ENCODE assay signal across 1 cellular context in the genomic region with DNA sequence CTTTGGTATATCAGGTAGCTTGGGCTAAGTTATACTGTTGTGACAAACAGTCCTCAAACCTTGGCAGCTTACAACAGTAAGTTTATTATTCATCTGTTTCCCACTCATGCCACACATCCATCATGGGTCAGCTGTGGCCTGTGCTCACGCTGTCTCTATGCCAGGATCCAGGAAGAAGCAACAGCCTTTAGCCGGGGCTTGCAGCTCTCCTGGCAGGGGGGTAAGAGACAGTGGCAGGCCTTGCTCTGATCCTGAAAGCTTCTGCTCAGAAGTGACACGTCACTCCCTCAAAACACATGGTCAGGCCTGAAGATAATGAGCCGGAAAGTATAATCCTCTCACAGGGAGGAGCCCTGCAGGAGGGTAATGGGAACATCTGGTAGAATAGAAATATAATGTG.
TF ChIP-seq lines count a peak whose summit lies in the region.

No MANE protein-coding gene starts in this region.

TF ChIP-seq in K562, 482 proteins besides CTCF, POLR2A, EP300 and RAD21 (continued from another document):
- TF ChIP-seq, protein P1, sequence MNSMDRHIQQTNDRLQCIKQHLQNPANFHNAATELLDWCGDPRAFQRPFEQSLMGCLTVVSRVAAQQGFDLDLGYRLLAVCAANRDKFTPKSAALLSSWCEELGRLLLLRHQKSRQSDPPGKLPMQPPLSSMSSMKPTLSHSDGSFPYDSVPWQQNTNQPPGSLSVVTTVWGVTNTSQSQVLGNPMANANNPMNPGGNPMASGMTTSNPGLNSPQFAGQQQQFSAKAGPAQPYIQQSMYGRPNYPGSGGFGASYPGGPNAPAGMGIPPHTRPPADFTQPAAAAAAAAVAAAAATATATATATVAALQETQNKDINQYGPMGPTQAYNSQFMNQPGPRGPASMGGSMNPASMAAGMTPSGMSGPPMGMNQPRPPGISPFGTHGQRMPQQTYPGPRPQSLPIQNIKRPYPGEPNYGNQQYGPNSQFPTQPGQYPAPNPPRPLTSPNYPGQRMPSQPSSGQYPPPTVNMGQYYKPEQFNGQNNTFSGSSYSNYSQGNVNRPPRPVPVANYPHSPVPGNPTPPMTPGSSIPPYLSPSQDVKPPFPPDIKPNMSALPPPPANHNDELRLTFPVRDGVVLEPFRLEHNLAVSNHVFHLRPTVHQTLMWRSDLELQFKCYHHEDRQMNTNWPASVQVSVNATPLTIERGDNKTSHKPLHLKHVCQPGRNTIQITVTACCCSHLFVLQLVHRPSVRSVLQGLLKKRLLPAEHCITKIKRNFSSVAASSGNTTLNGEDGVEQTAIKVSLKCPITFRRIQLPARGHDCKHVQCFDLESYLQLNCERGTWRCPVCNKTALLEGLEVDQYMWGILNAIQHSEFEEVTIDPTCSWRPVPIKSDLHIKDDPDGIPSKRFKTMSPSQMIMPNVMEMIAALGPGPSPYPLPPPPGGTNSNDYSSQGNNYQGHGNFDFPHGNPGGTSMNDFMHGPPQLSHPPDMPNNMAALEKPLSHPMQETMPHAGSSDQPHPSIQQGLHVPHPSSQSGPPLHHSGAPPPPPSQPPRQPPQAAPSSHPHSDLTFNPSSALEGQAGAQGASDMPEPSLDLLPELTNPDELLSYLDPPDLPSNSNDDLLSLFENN (IDR thresholded peaks at IDR 0.05; ENCODE audit: low read depth in 2 of 2, low read length in 2 of 2) = no peak
- TF ChIP-seq, protein P2, sequence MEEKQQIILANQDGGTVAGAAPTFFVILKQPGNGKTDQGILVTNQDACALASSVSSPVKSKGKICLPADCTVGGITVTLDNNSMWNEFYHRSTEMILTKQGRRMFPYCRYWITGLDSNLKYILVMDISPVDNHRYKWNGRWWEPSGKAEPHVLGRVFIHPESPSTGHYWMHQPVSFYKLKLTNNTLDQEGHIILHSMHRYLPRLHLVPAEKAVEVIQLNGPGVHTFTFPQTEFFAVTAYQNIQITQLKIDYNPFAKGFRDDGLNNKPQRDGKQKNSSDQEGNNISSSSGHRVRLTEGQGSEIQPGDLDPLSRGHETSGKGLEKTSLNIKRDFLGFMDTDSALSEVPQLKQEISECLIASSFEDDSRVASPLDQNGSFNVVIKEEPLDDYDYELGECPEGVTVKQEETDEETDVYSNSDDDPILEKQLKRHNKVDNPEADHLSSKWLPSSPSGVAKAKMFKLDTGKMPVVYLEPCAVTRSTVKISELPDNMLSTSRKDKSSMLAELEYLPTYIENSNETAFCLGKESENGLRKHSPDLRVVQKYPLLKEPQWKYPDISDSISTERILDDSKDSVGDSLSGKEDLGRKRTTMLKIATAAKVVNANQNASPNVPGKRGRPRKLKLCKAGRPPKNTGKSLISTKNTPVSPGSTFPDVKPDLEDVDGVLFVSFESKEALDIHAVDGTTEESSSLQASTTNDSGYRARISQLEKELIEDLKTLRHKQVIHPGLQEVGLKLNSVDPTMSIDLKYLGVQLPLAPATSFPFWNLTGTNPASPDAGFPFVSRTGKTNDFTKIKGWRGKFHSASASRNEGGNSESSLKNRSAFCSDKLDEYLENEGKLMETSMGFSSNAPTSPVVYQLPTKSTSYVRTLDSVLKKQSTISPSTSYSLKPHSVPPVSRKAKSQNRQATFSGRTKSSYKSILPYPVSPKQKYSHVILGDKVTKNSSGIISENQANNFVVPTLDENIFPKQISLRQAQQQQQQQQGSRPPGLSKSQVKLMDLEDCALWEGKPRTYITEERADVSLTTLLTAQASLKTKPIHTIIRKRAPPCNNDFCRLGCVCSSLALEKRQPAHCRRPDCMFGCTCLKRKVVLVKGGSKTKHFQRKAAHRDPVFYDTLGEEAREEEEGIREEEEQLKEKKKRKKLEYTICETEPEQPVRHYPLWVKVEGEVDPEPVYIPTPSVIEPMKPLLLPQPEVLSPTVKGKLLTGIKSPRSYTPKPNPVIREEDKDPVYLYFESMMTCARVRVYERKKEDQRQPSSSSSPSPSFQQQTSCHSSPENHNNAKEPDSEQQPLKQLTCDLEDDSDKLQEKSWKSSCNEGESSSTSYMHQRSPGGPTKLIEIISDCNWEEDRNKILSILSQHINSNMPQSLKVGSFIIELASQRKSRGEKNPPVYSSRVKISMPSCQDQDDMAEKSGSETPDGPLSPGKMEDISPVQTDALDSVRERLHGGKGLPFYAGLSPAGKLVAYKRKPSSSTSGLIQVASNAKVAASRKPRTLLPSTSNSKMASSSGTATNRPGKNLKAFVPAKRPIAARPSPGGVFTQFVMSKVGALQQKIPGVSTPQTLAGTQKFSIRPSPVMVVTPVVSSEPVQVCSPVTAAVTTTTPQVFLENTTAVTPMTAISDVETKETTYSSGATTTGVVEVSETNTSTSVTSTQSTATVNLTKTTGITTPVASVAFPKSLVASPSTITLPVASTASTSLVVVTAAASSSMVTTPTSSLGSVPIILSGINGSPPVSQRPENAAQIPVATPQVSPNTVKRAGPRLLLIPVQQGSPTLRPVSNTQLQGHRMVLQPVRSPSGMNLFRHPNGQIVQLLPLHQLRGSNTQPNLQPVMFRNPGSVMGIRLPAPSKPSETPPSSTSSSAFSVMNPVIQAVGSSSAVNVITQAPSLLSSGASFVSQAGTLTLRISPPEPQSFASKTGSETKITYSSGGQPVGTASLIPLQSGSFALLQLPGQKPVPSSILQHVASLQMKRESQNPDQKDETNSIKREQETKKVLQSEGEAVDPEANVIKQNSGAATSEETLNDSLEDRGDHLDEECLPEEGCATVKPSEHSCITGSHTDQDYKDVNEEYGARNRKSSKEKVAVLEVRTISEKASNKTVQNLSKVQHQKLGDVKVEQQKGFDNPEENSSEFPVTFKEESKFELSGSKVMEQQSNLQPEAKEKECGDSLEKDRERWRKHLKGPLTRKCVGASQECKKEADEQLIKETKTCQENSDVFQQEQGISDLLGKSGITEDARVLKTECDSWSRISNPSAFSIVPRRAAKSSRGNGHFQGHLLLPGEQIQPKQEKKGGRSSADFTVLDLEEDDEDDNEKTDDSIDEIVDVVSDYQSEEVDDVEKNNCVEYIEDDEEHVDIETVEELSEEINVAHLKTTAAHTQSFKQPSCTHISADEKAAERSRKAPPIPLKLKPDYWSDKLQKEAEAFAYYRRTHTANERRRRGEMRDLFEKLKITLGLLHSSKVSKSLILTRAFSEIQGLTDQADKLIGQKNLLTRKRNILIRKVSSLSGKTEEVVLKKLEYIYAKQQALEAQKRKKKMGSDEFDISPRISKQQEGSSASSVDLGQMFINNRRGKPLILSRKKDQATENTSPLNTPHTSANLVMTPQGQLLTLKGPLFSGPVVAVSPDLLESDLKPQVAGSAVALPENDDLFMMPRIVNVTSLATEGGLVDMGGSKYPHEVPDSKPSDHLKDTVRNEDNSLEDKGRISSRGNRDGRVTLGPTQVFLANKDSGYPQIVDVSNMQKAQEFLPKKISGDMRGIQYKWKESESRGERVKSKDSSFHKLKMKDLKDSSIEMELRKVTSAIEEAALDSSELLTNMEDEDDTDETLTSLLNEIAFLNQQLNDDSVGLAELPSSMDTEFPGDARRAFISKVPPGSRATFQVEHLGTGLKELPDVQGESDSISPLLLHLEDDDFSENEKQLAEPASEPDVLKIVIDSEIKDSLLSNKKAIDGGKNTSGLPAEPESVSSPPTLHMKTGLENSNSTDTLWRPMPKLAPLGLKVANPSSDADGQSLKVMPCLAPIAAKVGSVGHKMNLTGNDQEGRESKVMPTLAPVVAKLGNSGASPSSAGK (IDR thresholded peaks at IDR 0.05) = peak; percentile 62
